In the genomic region with DNA sequence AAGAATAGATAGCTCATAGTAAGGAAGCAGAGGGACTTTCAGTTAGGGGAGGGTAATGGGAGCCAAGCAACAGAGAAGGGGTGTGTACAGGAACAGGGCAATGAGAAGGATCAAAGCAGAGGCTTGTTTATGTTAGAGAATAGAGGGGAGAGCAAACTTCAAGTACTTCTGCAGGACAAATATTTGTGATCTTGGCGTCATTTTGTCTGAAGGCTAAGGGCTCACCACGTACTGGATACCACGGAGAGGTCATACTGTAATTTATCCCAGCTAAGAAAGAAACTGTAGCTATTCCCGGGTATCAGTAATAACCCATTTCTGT, we compare ENCODE assay signal across 21 cellular contexts.
"Had no signal": no experiment of that assay in that cellular context is flagged by ENCODE, and none has a peak within 500 bp of the region (broad histone marks: within the 10 kb centered on the region; RNA-seq: fewer than 3 reads in every experiment).

No MANE protein-coding gene starts in this region.

- H3K4me1 ChIP-seq: colonic mucosa had no signal

- H3K4me3 ChIP-seq: colonic mucosa, dorsolateral prefrontal cortex, smooth muscle cell, thoracic aorta had no signal

- H3K9me3 Mint-ChIP-seq: activated CD4-positive, alpha-beta memory T cell treated with anti-CD3 and anti-CD28 coated beads, Interleukin-2, amount 10 ng/mL, durations not matched to agents 7 days and 5 days; activated CD4-positive, alpha-beta T cell treated with anti-CD3 and anti-CD28 coated beads, Interleukin-2, amount 10 ng/mL, durations not matched to agents 24 days and 14 days; activated naive CD4-positive, alpha-beta T cell treated with anti-CD3 and anti-CD28 coated beads, Interleukin-2, amount 10 ng/mL, durations not matched to agents 7 days and 5 days; mesothelial cell of epicardium had no signal

- H3K27ac Mint-ChIP-seq: activated CD4-positive, alpha-beta memory T cell treated with anti-CD3 and anti-CD28 coated beads, Interleukin-2, amount 10 ng/mL, durations not matched to agents 7 days and 5 days; activated CD4-positive, alpha-beta T cell treated with anti-CD3 and anti-CD28 coated beads, Interleukin-2, amount 10 ng/mL, durations not matched to agents 24 days and 14 days; activated naive CD4-positive, alpha-beta T cell treated with anti-CD3 and anti-CD28 coated beads, Interleukin-2, amount 10 ng/mL, durations not matched to agents 7 days and 5 days; activated T-cell treated with anti-CD3 and anti-CD28 coated beads, Interleukin-2, amount 50 U/mL, for 72 hours; effector memory CD8-positive, alpha-beta T cell; mesothelial cell of epicardium; natural killer cell had no signal

- H3K27me3 Mint-ChIP-seq: activated CD4-positive, alpha-beta memory T cell treated with anti-CD3 and anti-CD28 coated beads, Interleukin-2, amount 10 ng/mL, durations not matched to agents 7 days and 5 days; activated CD4-positive, alpha-beta T cell treated with anti-CD3 and anti-CD28 coated beads, Interleukin-2, amount 10 ng/mL, durations not matched to agents 24 days and 14 days; activated naive CD4-positive, alpha-beta T cell treated with anti-CD3 and anti-CD28 coated beads, Interleukin-2, amount 10 ng/mL, durations not matched to agents 7 days and 5 days; effector memory CD8-positive, alpha-beta T cell had no signal

- H3K36me3 ChIP-seq: colonic mucosa, thoracic aorta had no signal

- H3K36me3 Mint-ChIP-seq: activated naive CD4-positive, alpha-beta T cell treated with anti-CD3 and anti-CD28 coated beads, Interleukin-2, amount 10 ng/mL, durations not matched to agents 7 days and 5 days; mesothelial cell of epicardium; natural killer cell had no signal

- DNase-seq: activated CD4-positive, alpha-beta memory T cell treated with anti-CD3 and anti-CD28 coated beads, Interleukin-2, amount 10 ng/mL, durations not matched to agents 7 days and 5 days; activated CD4-positive, alpha-beta T cell treated with anti-CD3 and anti-CD28 coated beads, Interleukin-2, amount 10 ng/mL, durations not matched to agents 24 days and 14 days; activated effector memory CD4-positive, alpha-beta T cell treated with Interleukin-2 at 50 U/mL for 16 hours; activated naive CD4-positive, alpha-beta T cell treated with anti-CD3 and anti-CD28 coated beads, Interleukin-2, amount 10 ng/mL, durations not matched to agents 7 days and 5 days; activated T-cell treated with anti-CD3 and anti-CD28 coated beads, Interleukin-2, amount 50 U/mL, for 72 hours; amygdala; colonic mucosa; dorsolateral prefrontal cortex; effector memory CD8-positive, alpha-beta T cell; hypothalamus; left ventricle myocardium superior; mammary epithelial cell; natural killer cell; occipital lobe; stimulated activated CD4-positive, alpha-beta T cell treated with anti-CD3 and anti-CD28 coated beads, Interleukin-15, amount 100 ng/mL, for 24 hours; stimulated activated CD4-positive, alpha-beta T cell treated with anti-CD3 and anti-CD28 coated beads, Interleukin-2, amount 100 ng/mL, for 48 hours; stimulated activated CD8-positive, alpha-beta memory T cell treated with anti-CD3 and anti-CD28 coated beads, Interleukin-4, amount 100 ng/mL, for 48 hours; stimulated activated naive CD4-positive, alpha-beta T cell had no signal

- H3K9me3 ChIP-seq: colonic mucosa, thoracic aorta had no signal

- H3K4me3 Mint-ChIP-seq: activated CD4-positive, alpha-beta memory T cell treated with anti-CD3 and anti-CD28 coated beads, Interleukin-2, amount 10 ng/mL, durations not matched to agents 7 days and 5 days; activated CD4-positive, alpha-beta T cell treated with anti-CD3 and anti-CD28 coated beads, Interleukin-2, amount 10 ng/mL, durations not matched to agents 24 days and 14 days; activated naive CD4-positive, alpha-beta T cell treated with anti-CD3 and anti-CD28 coated beads, Interleukin-2, amount 10 ng/mL, durations not matched to agents 7 days and 5 days; activated T-cell treated with anti-CD3 and anti-CD28 coated beads, Interleukin-2, amount 50 U/mL, for 72 hours; effector memory CD8-positive, alpha-beta T cell; mesothelial cell of epicardium; natural killer cell had no signal

- H3K27ac ChIP-seq: colonic mucosa, dorsolateral prefrontal cortex, thoracic aorta had no signal

- H3K4me1 Mint-ChIP-seq: activated CD4-positive, alpha-beta memory T cell treated with anti-CD3 and anti-CD28 coated beads, Interleukin-2, amount 10 ng/mL, durations not matched to agents 7 days and 5 days; activated CD4-positive, alpha-beta T cell treated with anti-CD3 and anti-CD28 coated beads, Interleukin-2, amount 10 ng/mL, durations not matched to agents 24 days and 14 days; activated naive CD4-positive, alpha-beta T cell treated with anti-CD3 and anti-CD28 coated beads, Interleukin-2, amount 10 ng/mL, durations not matched to agents 7 days and 5 days; natural killer cell had no signal

- H3K27me3 ChIP-seq: colonic mucosa, dorsolateral prefrontal cortex had no signal
